8 cellular contexts compared by ENCODE assay signal in the genomic region with DNA sequence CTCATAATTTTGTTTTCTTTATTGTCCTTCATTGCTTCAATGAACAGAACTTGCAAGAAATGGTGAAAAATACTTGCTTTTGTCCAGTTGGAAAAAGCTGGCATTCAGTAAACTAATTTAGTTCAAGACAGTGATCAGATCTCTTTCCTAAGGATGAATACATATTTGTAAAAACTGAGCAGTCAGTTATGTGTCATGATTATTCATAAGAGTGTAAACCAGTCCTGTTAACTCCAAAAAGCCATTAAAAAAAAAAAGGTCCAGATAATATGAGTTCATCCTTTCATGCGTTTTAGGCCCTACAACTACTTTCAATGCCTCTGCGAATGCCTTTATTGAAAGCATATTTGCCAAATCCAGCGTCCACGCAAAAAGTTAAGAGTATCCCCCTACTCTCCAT. TPM values are rescaled to one million over a fixed set of nuclear protein-coding genes. Genes with fewer than 3 reads are reported as not detected.
DNase-seq lines count a peak whose midpoint lies in the region; ATAC-seq and TF ChIP-seq lines count a peak whose summit lies in the region.

No MANE protein-coding gene starts in this region.

- peaks cover 40% of the 10 kb centered on the region for H3K4me1 ChIP-seq in left ventricle myocardium inferior
- peaks cover 42% of the 10 kb centered on the region for H3K4me1 ChIP-seq in adipocyte (ENCODE audit: control insufficient read depth, insufficient read depth, low read length)
- peaks cover 0 to 28% of the 10 kb centered on the region in 2 donors for H3K4me1 ChIP-seq in left lung
- H3K4me1 ChIP-seq in upper lobe of right lung, result peaks cover 12% of the 10 kb centered on the region

- no peak for ATAC-seq in Right ventricle myocardium superior (ENCODE audit: poor library complexity)
- ATAC-seq in left lung, result no peak
- no peak for ATAC-seq in upper lobe of right lung

- H3K36me3 ChIP-seq in left ventricle myocardium inferior (peaks cover 20% of the 10 kb centered on the region), adipocyte (ENCODE audit: control insufficient read depth, insufficient read depth, low read length, severe bottlenecking) (peaks cover 36% of the 10 kb centered on the region), left lung (peaks cover 0 to 9% of the 10 kb centered on the region in 2 donors), upper lobe of right lung (peaks cover 22% of the 10 kb centered on the region)

- H3K27ac ChIP-seq in left ventricle myocardium inferior (replicated peaks) (peak overlapping the region; percentile 84), left lung (peak overlapping the region; percentile 81 to 92), upper lobe of right lung (peak overlapping the region; percentile 89)

- peak overlapping the region; percentile 91 for H3K9ac ChIP-seq in adipocyte (ENCODE audit: low read length)

- H3K27me3 ChIP-seq in left ventricle myocardium inferior (ENCODE audit: low read depth) (no peaks in the 10 kb centered on the region), adipocyte (replicated peaks; ENCODE audit: control insufficient read depth, insufficient read depth, low read length) (no peaks in the 10 kb centered on the region), left lung (peaks cover 0 to 8% of the 10 kb centered on the region in 2 donors), upper lobe of right lung (no peaks in the 10 kb centered on the region)

- TF ChIP-seq CTCF in left ventricle myocardium inferior (IDR thresholded peaks at IDR 0.05; ENCODE audit: borderline replicate concordance) (no peak), left lung (IDR thresholded peaks at IDR 0.05) (no peak), upper lobe of right lung (IDR thresholded peaks at IDR 0.05) (no peak)

- DNase-seq in left ventricle myocardium inferior, result no peak
- DNase-seq in Right ventricle myocardium superior, result no peak
- DNase-seq in adipocyte (ENCODE audit: low read depth), result no peak
- no peak for DNase-seq in left lung
- DNase-seq in upper lobe of right lung, result no peak
- DNase-seq in NCI-H2081 treated with DMSO at 0.1 percent for 48 hours (lab: John Stamatoyannopoulos, UW), result no peak
- no peak for DNase-seq in NCI-H526 treated with DMSO at 0.1 percent for 48 hours (lab: John Stamatoyannopoulos, UW)
- DNase-seq in hypothalamus (lab: John Stamatoyannopoulos, UW), result no peak

- H3K9me3 ChIP-seq in left ventricle myocardium inferior (replicated peaks), result no peaks in the 10 kb centered on the region
- H3K9me3 ChIP-seq in adipocyte (ENCODE audit: control insufficient read depth, low read length), result no peaks in the 10 kb centered on the region
- no peaks in the 10 kb centered on the region for H3K9me3 ChIP-seq in left lung
- H3K9me3 ChIP-seq in upper lobe of right lung, result no peaks in the 10 kb centered on the region

- peak overlapping the region; percentile 97 for H3K4me3 ChIP-seq in left ventricle myocardium inferior
- peak overlapping the region; percentile 92 for H3K4me3 ChIP-seq in adipocyte (ENCODE audit: low read length)
- peak overlapping the region; percentile 88 to 95 for H3K4me3 ChIP-seq in left lung
- H3K4me3 ChIP-seq in upper lobe of right lung, result peak overlapping the region; percentile 86

- intact Hi-C loops in left ventricle myocardium inferior (cut with micrococcal nuclease) (no loop called here), Right ventricle myocardium superior (cut with DNase I) (loop anchor here (10.0 kb wide), 1 partner anchor 948 kb away; the partner anchor contains the start of gene IBTK), left lung (cut with DNase I) (no loop called here), upper lobe of right lung (cut with DNase I) (no loop called here)

RNA-seq across cellular contexts. Expression of gene PGM3, which starts 0.6 kb away (rescaled TPM):
- total RNA-seq in left ventricle myocardium inferior (16.1 TPM), Right ventricle myocardium superior (12.0 TPM), left lung (10 to 100 TPM; 44.0 to 61.8 TPM), upper lobe of right lung (37.3 TPM)

RNA-seq across cellular contexts. Expression of gene RWDD2A, which starts 0.7 kb away (rescaled TPM):
- total RNA-seq in left ventricle myocardium inferior (3.3 TPM), Right ventricle myocardium superior (2.8 TPM), left lung (1 to 10 TPM; 2.5 to 3.8 TPM), upper lobe of right lung (3.5 TPM)
